ENCODE assay signal across 1 cellular context in the genomic region with DNA sequence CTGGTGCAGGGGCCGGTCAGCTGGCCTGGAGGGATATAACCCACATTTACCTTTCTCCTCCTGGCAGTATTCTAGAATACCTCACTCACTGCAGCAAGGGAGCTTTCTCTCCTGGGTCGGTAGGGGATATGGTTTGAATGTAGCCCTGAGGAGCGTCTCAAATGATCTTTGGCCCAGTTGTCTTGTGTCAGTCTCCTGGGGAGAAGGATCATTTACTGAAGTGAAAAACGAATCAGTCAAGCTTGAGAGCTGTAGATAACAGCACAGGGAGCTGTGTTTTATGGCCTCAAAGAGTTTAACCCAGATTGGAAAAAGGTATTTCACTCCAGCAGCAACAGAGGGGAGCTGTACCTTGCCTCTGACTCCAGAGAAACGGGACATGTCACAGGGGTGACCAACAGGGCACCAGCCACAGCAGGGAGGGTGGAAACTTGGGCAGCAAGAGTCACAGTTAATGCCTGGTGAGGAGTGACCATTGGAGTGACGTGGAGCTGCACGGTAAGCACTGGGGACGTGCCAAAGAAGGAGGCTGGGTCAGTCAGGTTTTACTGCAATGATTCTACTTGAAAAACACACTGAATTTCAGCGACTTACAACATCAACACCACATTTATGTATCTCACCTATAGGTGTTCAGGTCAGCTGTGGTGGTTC.
TF ChIP-seq lines count a peak whose summit lies in the region.

No MANE protein-coding gene starts in this region.

TF ChIP-seq in H1, 55 proteins besides CTCF, POLR2A, EP300 and RAD21:
- TF ChIP-seq TEAD4 (IDR thresholded peaks at IDR 0.05; ENCODE audit: low read depth, low read length) (no peak), SUZ12 (IDR thresholded peaks at IDR 0.05; ENCODE audit: low read length) (no peak), SP2 (IDR thresholded peaks at IDR 0.05; ENCODE audit: low read length) (no peak), CBX8 (IDR thresholded peaks at IDR 0.05; ENCODE audit: borderline replicate concordance, low read depth, low read length) (no peak), SIN3A (conservative IDR thresholded peaks at IDR 0.05 in 1 of 2, IDR thresholded peaks at IDR 0.05 in 1 of 2; ENCODE audit: low read depth in 1 of 2, low read length in 2 of 2) (no peak), RXRA (IDR thresholded peaks at IDR 0.05; ENCODE audit: insufficient read depth, low read depth, low read length) (0 out of 2 replicates have a peak, but pooled peaks have one; percentile 47)
- TF ChIP-seq, protein P1, sequence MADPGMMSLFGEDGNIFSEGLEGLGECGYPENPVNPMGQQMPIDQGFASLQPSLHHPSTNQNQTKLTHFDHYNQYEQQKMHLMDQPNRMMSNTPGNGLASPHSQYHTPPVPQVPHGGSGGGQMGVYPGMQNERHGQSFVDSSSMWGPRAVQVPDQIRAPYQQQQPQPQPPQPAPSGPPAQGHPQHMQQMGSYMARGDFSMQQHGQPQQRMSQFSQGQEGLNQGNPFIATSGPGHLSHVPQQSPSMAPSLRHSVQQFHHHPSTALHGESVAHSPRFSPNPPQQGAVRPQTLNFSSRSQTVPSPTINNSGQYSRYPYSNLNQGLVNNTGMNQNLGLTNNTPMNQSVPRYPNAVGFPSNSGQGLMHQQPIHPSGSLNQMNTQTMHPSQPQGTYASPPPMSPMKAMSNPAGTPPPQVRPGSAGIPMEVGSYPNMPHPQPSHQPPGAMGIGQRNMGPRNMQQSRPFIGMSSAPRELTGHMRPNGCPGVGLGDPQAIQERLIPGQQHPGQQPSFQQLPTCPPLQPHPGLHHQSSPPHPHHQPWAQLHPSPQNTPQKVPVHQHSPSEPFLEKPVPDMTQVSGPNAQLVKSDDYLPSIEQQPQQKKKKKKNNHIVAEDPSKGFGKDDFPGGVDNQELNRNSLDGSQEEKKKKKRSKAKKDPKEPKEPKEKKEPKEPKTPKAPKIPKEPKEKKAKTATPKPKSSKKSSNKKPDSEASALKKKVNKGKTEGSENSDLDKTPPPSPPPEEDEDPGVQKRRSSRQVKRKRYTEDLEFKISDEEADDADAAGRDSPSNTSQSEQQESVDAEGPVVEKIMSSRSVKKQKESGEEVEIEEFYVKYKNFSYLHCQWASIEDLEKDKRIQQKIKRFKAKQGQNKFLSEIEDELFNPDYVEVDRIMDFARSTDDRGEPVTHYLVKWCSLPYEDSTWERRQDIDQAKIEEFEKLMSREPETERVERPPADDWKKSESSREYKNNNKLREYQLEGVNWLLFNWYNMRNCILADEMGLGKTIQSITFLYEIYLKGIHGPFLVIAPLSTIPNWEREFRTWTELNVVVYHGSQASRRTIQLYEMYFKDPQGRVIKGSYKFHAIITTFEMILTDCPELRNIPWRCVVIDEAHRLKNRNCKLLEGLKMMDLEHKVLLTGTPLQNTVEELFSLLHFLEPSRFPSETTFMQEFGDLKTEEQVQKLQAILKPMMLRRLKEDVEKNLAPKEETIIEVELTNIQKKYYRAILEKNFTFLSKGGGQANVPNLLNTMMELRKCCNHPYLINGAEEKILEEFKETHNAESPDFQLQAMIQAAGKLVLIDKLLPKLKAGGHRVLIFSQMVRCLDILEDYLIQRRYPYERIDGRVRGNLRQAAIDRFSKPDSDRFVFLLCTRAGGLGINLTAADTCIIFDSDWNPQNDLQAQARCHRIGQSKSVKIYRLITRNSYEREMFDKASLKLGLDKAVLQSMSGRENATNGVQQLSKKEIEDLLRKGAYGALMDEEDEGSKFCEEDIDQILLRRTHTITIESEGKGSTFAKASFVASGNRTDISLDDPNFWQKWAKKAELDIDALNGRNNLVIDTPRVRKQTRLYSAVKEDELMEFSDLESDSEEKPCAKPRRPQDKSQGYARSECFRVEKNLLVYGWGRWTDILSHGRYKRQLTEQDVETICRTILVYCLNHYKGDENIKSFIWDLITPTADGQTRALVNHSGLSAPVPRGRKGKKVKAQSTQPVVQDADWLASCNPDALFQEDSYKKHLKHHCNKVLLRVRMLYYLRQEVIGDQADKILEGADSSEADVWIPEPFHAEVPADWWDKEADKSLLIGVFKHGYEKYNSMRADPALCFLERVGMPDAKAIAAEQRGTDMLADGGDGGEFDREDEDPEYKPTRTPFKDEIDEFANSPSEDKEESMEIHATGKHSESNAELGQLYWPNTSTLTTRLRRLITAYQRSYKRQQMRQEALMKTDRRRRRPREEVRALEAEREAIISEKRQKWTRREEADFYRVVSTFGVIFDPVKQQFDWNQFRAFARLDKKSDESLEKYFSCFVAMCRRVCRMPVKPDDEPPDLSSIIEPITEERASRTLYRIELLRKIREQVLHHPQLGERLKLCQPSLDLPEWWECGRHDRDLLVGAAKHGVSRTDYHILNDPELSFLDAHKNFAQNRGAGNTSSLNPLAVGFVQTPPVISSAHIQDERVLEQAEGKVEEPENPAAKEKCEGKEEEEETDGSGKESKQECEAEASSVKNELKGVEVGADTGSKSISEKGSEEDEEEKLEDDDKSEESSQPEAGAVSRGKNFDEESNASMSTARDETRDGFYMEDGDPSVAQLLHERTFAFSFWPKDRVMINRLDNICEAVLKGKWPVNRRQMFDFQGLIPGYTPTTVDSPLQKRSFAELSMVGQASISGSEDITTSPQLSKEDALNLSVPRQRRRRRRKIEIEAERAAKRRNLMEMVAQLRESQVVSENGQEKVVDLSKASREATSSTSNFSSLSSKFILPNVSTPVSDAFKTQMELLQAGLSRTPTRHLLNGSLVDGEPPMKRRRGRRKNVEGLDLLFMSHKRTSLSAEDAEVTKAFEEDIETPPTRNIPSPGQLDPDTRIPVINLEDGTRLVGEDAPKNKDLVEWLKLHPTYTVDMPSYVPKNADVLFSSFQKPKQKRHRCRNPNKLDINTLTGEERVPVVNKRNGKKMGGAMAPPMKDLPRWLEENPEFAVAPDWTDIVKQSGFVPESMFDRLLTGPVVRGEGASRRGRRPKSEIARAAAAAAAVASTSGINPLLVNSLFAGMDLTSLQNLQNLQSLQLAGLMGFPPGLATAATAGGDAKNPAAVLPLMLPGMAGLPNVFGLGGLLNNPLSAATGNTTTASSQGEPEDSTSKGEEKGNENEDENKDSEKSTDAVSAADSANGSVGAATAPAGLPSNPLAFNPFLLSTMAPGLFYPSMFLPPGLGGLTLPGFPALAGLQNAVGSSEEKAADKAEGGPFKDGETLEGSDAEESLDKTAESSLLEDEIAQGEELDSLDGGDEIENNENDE (IDR thresholded peaks at IDR 0.05; ENCODE audit: insufficient replicate concordance, low read length), result no peak
TF ChIP-seq in H1: peak in this region for 1.
